20 cellular contexts compared by ENCODE assay signal in genomic region chr17:65865715-65866425, GRCh38.
A peak's percentile ranks its signal among the peaks of the same experiment; 100 is the strongest.
DNase-seq lines count a peak whose midpoint lies in the region; ATAC-seq and TF ChIP-seq lines count a peak whose summit lies in the region.
"Had no signal": no experiment of that assay in that cellular context is flagged by ENCODE, and none has a peak within 500 bp of the region (broad histone marks: within the 10 kb centered on the region; RNA-seq: fewer than 3 reads in every experiment).

No MANE protein-coding gene starts in this region.

- H3K36me3 ChIP-seq in mesenchymal stem cell (ENCODE audit: control insufficient read depth in 1 of 2, insufficient read depth in 2 of 2, low read depth in 1 of 2, low read length in 2 of 2), result peaks cover 0 to 10% of the 10 kb centered on the region in 2 experiments
- no peaks in the 10 kb centered on the region for H3K36me3 ChIP-seq in upper lobe of right lung
- H3K36me3 ChIP-seq in mesendoderm (ENCODE audit: control insufficient read depth, insufficient read depth, low read length), result no peaks in the 10 kb centered on the region
- H3K36me3 ChIP-seq: BE2C, HAP-1 had no signal

- ATAC-seq in sciatic nerve (peak; percentile 24), upper lobe of right lung (peak; percentile 43)

- H3K79me1 ChIP-seq in mesenchymal stem cell (replicated peaks; ENCODE audit: low read length, poor library complexity, severe bottlenecking), result no peaks in the 10 kb centered on the region
- H3K79me1 ChIP-seq in mesendoderm (ENCODE audit: low read length), result no peaks in the 10 kb centered on the region

- H3K18ac ChIP-seq in mesenchymal stem cell (ENCODE audit: low read depth in 1 of 2, low read length in 2 of 2) (no peak overlapping the region), mesendoderm (ENCODE audit: low read length) (no peak overlapping the region)

- no peaks in the 10 kb centered on the region for H3K4me1 Mint-ChIP-seq in CD14-positive monocyte
- H3K4me1 Mint-ChIP-seq: CD4-positive, alpha-beta memory T cell had no signal

- 93% methylated on average over 24 of the region's 24 CpGs for WGBS in mesenchymal stem cell
- WGBS in mesendoderm (ENCODE audit: extremely low coverage, insufficient coverage, low lambda C conversion rate), result no CpG with 5 or more reads among the region's 24 CpGs

- H3K9me3 ChIP-seq in mesenchymal stem cell (ENCODE audit: control insufficient read depth, low read length) (no peaks in the 10 kb centered on the region), upper lobe of right lung (no peaks in the 10 kb centered on the region)
- H3K9me3 ChIP-seq: A549, BE2C, HAP-1 had no signal

- no peak overlapping the region for H3K4me3 ChIP-seq in mesenchymal stem cell (ENCODE audit: insufficient read depth in 1 of 2, low read depth in 1 of 2, low read length in 2 of 2)
- no peak overlapping the region for H3K4me3 ChIP-seq in upper lobe of right lung
- no peak overlapping the region for H3K4me3 ChIP-seq in mesendoderm (ENCODE audit: low read length)
- H3K4me3 ChIP-seq: A549; BLaER1 treated with 17β-estradiol and CSF1 and Interleukin-3, amounts not matched to agents 10 nM and 100 nM; HAP-1 had no signal

- H3K9ac ChIP-seq in mesenchymal stem cell (ENCODE audit: low read length) (no peak overlapping the region), mesendoderm (ENCODE audit: low read length) (no peak overlapping the region)
- H3K9ac ChIP-seq: BLaER1 treated with 17β-estradiol and CSF1 and Interleukin-3, amounts not matched to agents 10 nM and 100 nM had no signal

- H3K4me1 ChIP-seq in mesenchymal stem cell (ENCODE audit: control insufficient read depth, insufficient read depth, low read depth, low read length) (no peaks in the 10 kb centered on the region), upper lobe of right lung (no peaks in the 10 kb centered on the region), mesendoderm (ENCODE audit: control insufficient read depth, low read depth, low read length) (no peaks in the 10 kb centered on the region)
- H3K4me1 ChIP-seq: A549; BE2C; BLaER1 treated with 17β-estradiol and CSF1 and Interleukin-3, amounts not matched to agents 10 nM and 100 nM; HAP-1 had no signal

- no peak overlapping the region for H3K27ac ChIP-seq in mesenchymal stem cell (ENCODE audit: low read length, poor library complexity, severe bottlenecking)
- no peak overlapping the region for H3K27ac ChIP-seq in upper lobe of right lung
- H3K27ac ChIP-seq in mesendoderm (ENCODE audit: low read depth, low read length), result no peak overlapping the region
- H3K27ac ChIP-seq: A549; BLaER1 treated with 17β-estradiol and CSF1 and Interleukin-3, amounts not matched to agents 10 nM and 100 nM had no signal

- intact Hi-C loops in CD14-positive monocyte (cut with micrococcal nuclease) (no loop called here), sciatic nerve (cut with DNase I) (loop anchor here (1.0 kb wide), 1 partner anchor 23 kb away; no protein-coding TSS in a partner anchor), upper lobe of right lung (cut with DNase I) (no loop called here)

- H3K27ac Mint-ChIP-seq in CD14-positive monocyte, result no peak overlapping the region
- H3K27ac Mint-ChIP-seq: CD4-positive, alpha-beta memory T cell; HFFc6 had no signal

- H3K4me2 ChIP-seq in mesenchymal stem cell (ENCODE audit: low read length, poor library complexity, severe bottlenecking) (no peak overlapping the region), mesendoderm (ENCODE audit: low read length) (no peak overlapping the region)
- H3K4me2 ChIP-seq: A549; BLaER1 treated with 17β-estradiol and CSF1 and Interleukin-3, amounts not matched to agents 10 nM and 100 nM had no signal

- no peaks in the 10 kb centered on the region for H3K27me3 Mint-ChIP-seq in CD14-positive monocyte (ENCODE audit: low read depth in 3 of 3)
- H3K27me3 Mint-ChIP-seq: CD4-positive, alpha-beta memory T cell had no signal

- no peak overlapping the region for H3K23ac ChIP-seq in mesenchymal stem cell (ENCODE audit: low read length in 2 of 2)
- no peak overlapping the region for H3K23ac ChIP-seq in mesendoderm (ENCODE audit: low read length)

- H4K8ac ChIP-seq in mesenchymal stem cell (ENCODE audit: low read length) (peak overlapping the region; percentile 17), mesendoderm (ENCODE audit: low read depth, low read length) (no peak overlapping the region)

- no peaks in the 10 kb centered on the region for H3K79me2 ChIP-seq in mesendoderm (ENCODE audit: control insufficient read depth, insufficient read depth, low read length)

- TF ChIP-seq CTCF in CD14-positive monocyte (IDR thresholded peaks at IDR 0.05) (no peak), upper lobe of right lung (IDR thresholded peaks at IDR 0.05) (no peak)

- no peak overlapping the region for H2BK12ac ChIP-seq in mesenchymal stem cell (ENCODE audit: low read length in 2 of 2)

- peaks cover 4 to 31% (median 17%) of the 10 kb centered on the region in 7 donors for H3K9me3 Mint-ChIP-seq in CD14-positive monocyte
- H3K9me3 Mint-ChIP-seq: HFFc6 had no signal

- H2BK5ac ChIP-seq in mesenchymal stem cell (ENCODE audit: low read depth, low read length, poor library complexity, severe bottlenecking) (no peak overlapping the region), mesendoderm (ENCODE audit: low read length) (no peak overlapping the region)

- H4K91ac ChIP-seq in mesenchymal stem cell (ENCODE audit: low read length), result no peak overlapping the region

- H2AFZ ChIP-seq in mesenchymal stem cell (ENCODE audit: low read depth, low read length), result no peak overlapping the region

- DNase-seq in CD14-positive monocyte (ENCODE audit: low spot score) (peak; percentile 47), mesenchymal stem cell (no peak), sciatic nerve (ENCODE audit: low spot score) (no peak), upper lobe of right lung (no peak), COLO829 (ENCODE audit: low spot score) (no peak), mesendoderm (no peak), iPS-NIHi7 (ENCODE audit: extremely low spot score) (no peak)
- DNase-seq: 8988T; ACHN; AML-193; BE2C; Caco-2; CD4-positive, alpha-beta memory T cell; DMS153; DND-41; GOT3; HFFc6 had no signal

- peak overlapping the region in 1 of 2 experiments; percentile 61 for H3K14ac ChIP-seq in mesenchymal stem cell (ENCODE audit: low read length in 2 of 2)

- H3K27me3 ChIP-seq in mesenchymal stem cell (ENCODE audit: control insufficient read depth in 1 of 2, insufficient read depth in 1 of 2, low read length in 2 of 2) (no peaks in the 10 kb centered on the region), upper lobe of right lung (no peaks in the 10 kb centered on the region), mesendoderm (ENCODE audit: insufficient read depth, low read length, poor library complexity) (no peaks in the 10 kb centered on the region)
- H3K27me3 ChIP-seq: BLaER1 treated with 17β-estradiol and CSF1 and Interleukin-3, amounts not matched to agents 10 nM and 100 nM had no signal

- H3K36me3 Mint-ChIP-seq in CD14-positive monocyte, result no peaks in the 10 kb centered on the region
- H3K36me3 Mint-ChIP-seq: CD4-positive, alpha-beta memory T cell had no signal

- H3K4me3 Mint-ChIP-seq in CD14-positive monocyte, result no peak overlapping the region
- H3K4me3 Mint-ChIP-seq: CD4-positive, alpha-beta memory T cell; HFFc6 had no signal

- H3K4ac ChIP-seq in mesenchymal stem cell (ENCODE audit: low read depth in 1 of 2, low read length in 2 of 2) (no peak overlapping the region), mesendoderm (ENCODE audit: low read depth, low read length) (no peak overlapping the region)

- H3K56ac ChIP-seq in mesendoderm (ENCODE audit: low read length), result no peak overlapping the region

- H2BK15ac ChIP-seq in mesenchymal stem cell (ENCODE audit: low read depth, poor library complexity, severe bottlenecking) (no peak overlapping the region), mesendoderm (replicated peaks; ENCODE audit: low read depth) (no peak overlapping the region)

- H2AK5ac ChIP-seq in mesenchymal stem cell (ENCODE audit: low read length, severe bottlenecking) (no peak overlapping the region), mesendoderm (ENCODE audit: low read length) (no peak overlapping the region)

- no peak overlapping the region for H4K5ac ChIP-seq in mesendoderm (ENCODE audit: low read length)

- H2BK120ac ChIP-seq in mesenchymal stem cell (ENCODE audit: low read depth, low read length) (no peak overlapping the region), mesendoderm (ENCODE audit: low read depth, low read length) (no peak overlapping the region)
